1 cellular context compared by ENCODE assay signal in the genomic region with DNA sequence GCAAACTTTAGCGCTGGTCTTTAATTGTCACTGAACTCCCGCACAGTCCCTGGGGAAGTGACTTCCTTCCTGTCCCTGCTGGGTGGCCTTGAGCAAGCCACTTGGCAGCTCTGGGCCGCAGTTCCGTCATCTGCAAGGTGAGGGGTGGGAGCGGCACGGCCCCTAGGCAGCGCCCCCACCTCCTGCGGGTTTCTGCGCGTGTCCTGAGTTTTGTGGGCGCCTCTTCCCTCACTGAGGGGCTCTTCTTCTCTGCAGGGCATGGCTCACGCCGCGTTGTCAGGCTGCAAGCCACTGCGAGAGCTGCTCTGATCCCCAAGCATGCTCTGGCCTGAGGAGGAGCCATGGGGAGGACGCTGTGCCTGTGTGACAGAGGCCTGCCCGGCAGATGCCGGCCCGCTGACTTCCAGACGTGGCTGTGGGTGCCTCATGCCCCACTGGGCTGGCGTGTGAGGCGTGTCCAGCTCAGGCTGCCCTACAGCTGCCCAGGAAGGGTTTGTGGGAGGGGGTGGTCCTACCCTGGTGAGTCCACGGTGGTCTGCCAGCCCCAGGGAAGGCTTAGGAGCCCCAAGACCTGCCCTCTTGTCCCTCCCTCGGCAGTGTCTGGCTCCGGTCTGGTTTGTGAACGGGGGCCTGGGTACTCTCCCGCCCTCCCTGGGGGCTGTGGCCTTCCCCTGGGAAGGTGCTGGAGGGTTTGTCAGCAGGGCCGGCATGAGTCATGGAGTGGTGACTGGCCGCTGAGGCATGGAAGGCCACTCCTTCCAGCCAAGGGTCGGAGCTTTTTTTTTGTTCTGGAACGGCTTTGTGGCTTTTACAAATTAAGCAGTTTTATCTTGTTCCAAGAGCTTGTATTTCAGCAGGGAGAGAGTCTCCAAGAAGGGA.
A peak's percentile ranks its signal among the peaks of the same experiment; 100 is the strongest.
TF ChIP-seq lines count a peak whose summit lies in the region.

No MANE protein-coding gene starts in this region.

TF ChIP-seq in HCT116, 20 proteins besides CTCF, POLR2A, EP300 and RAD21 (continued from another document):
- TF ChIP-seq CEBPB (IDR thresholded peaks at IDR 0.05; ENCODE audit: low read depth), result no peak
- no peak for TF ChIP-seq EZH2 (IDR thresholded peaks at IDR 0.05)
- no peak for TF ChIP-seq EGR1 (IDR thresholded peaks at IDR 0.05; ENCODE audit: low read depth)
- TF ChIP-seq, protein P1, sequence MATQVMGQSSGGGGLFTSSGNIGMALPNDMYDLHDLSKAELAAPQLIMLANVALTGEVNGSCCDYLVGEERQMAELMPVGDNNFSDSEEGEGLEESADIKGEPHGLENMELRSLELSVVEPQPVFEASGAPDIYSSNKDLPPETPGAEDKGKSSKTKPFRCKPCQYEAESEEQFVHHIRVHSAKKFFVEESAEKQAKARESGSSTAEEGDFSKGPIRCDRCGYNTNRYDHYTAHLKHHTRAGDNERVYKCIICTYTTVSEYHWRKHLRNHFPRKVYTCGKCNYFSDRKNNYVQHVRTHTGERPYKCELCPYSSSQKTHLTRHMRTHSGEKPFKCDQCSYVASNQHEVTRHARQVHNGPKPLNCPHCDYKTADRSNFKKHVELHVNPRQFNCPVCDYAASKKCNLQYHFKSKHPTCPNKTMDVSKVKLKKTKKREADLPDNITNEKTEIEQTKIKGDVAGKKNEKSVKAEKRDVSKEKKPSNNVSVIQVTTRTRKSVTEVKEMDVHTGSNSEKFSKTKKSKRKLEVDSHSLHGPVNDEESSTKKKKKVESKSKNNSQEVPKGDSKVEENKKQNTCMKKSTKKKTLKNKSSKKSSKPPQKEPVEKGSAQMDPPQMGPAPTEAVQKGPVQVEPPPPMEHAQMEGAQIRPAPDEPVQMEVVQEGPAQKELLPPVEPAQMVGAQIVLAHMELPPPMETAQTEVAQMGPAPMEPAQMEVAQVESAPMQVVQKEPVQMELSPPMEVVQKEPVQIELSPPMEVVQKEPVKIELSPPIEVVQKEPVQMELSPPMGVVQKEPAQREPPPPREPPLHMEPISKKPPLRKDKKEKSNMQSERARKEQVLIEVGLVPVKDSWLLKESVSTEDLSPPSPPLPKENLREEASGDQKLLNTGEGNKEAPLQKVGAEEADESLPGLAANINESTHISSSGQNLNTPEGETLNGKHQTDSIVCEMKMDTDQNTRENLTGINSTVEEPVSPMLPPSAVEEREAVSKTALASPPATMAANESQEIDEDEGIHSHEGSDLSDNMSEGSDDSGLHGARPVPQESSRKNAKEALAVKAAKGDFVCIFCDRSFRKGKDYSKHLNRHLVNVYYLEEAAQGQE (IDR thresholded peaks at IDR 0.05; ENCODE audit: low read depth), result no peak
- TF ChIP-seq ELF1 (IDR thresholded peaks at IDR 0.05; ENCODE audit: borderline replicate concordance, low read depth), result no peak
- TF ChIP-seq, protein P2, sequence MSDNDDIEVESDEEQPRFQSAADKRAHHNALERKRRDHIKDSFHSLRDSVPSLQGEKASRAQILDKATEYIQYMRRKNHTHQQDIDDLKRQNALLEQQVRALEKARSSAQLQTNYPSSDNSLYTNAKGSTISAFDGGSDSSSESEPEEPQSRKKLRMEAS (IDR thresholded peaks at IDR 0.05), result peak; percentile 91
- TF ChIP-seq ZFX (IDR thresholded peaks at IDR 0.05), result peak; percentile 39; the same call in 1 of the 2 replicates
- TF ChIP-seq SRF (IDR thresholded peaks at IDR 0.05; ENCODE audit: low read depth), result no peak
